9 cellular contexts compared by ENCODE assay signal in genomic region chr9:72443855-72444254, GRCh38.
DNase-seq lines count a peak whose midpoint lies in the region; ATAC-seq and TF ChIP-seq lines count a peak whose summit lies in the region.
"Had no signal": no experiment of that assay in that cellular context is flagged by ENCODE, and none has a peak within 500 bp of the region (broad histone marks: within the 10 kb centered on the region; RNA-seq: fewer than 3 reads in every experiment).

No MANE protein-coding gene starts in this region.

- no peak for TF ChIP-seq EP300 in upper lobe of left lung (IDR thresholded peaks at IDR 0.05)

- no peak overlapping the region for H3K4me3 Mint-ChIP-seq in central memory CD8-positive, alpha-beta T cell

- peaks cover 13% of the 10 kb centered on the region for H3K4me1 Mint-ChIP-seq in central memory CD8-positive, alpha-beta T cell

- WGBS in upper lobe of left lung, 2 donors: 58 to 67% methylated on average over 4 of the region's 4 CpGs

- TF ChIP-seq CTCF in upper lobe of left lung (IDR thresholded peaks at IDR 0.05): peak in 1 of 6 experiments; percentile 20

- H3K27me3 ChIP-seq in upper lobe of left lung: no peaks in the 10 kb centered on the region

- no peaks in the 10 kb centered on the region for H3K9me3 Mint-ChIP-seq in central memory CD8-positive, alpha-beta T cell

- no peak overlapping the region for H3K4me3 ChIP-seq in upper lobe of left lung

- TF ChIP-seq POLR2A in upper lobe of left lung (IDR thresholded peaks at IDR 0.05): no peak

- H3K27me3 Mint-ChIP-seq in central memory CD8-positive, alpha-beta T cell: peaks cover 9% of the 10 kb centered on the region

- no peak overlapping the region for H3K27ac Mint-ChIP-seq in central memory CD8-positive, alpha-beta T cell (ENCODE audit: low read depth)

- peaks cover 2% of the 10 kb centered on the region for H3K36me3 Mint-ChIP-seq in central memory CD8-positive, alpha-beta T cell (ENCODE audit: insufficient read depth)

- H3K36me3 ChIP-seq in upper lobe of left lung: no peaks in the 10 kb centered on the region

- ATAC-seq in central memory CD8-positive, alpha-beta T cell (replicated peaks; ENCODE audit: extremely low read depth, poor library complexity, severe bottlenecking): peak; percentile 67
- ATAC-seq in upper lobe of left lung (ENCODE audit: low FRiP score in 2 of 2): peak; percentile 57 to 81

- H3K27ac ChIP-seq in upper lobe of left lung: peak overlapping the region in 3 of 4 donors; percentile 10 to 24 (median 18)
- H3K27ac ChIP-seq: C4-2B had no signal

- H3K9me3 ChIP-seq in upper lobe of left lung: no peaks in the 10 kb centered on the region

- DNase-seq in activated T-cell treated with anti-CD3 and anti-CD28 coated beads for 48 hours (ENCODE audit: low read depth): peak; percentile 5
- no peak for DNase-seq in activated T-cell treated with anti-CD3 and anti-CD28 coated beads, Interleukin-2, amount 50 U/mL, for 1 hour
- peak; percentile 24 for DNase-seq in HCEC 1CT
- DNase-seq in M059J (ENCODE audit: low read depth): peak; percentile 78
- DNase-seq in central memory CD8-positive, alpha-beta T cell (ENCODE audit: low spot score in 2 of 2): no peak
- peak in 1 of 2 donors; percentile 38 for DNase-seq in upper lobe of left lung
- no peak for DNase-seq in NCI-H2171 (lab: John Stamatoyannopoulos, UW)
- DNase-seq in HPDE6-E6E7 (ENCODE audit: extremely low spot score): no peak

- H3K4me1 ChIP-seq in upper lobe of left lung: peaks cover 0 to 11% (median 2%) of the 10 kb centered on the region in 4 donors

Comparison
In these comparisons a context has a peak if more than half of its experiments do, and no peak if none do; other contexts are left out.
1. DNase-seq: peak in activated T-cell treated with anti-CD3 and anti-CD28 coated beads for 48 hours (single experiment), HCEC 1CT (single experiment) and M059J (single experiment); none in activated T-cell treated with anti-CD3 and anti-CD28 coated beads, Interleukin-2, amount 50 U/mL, for 1 hour (single experiment), central memory CD8-positive, alpha-beta T cell (0 of 2), NCI-H2171 (single experiment) and HPDE6-E6E7 (single experiment).